8 cellular contexts compared by ENCODE assay signal in the genomic region with DNA sequence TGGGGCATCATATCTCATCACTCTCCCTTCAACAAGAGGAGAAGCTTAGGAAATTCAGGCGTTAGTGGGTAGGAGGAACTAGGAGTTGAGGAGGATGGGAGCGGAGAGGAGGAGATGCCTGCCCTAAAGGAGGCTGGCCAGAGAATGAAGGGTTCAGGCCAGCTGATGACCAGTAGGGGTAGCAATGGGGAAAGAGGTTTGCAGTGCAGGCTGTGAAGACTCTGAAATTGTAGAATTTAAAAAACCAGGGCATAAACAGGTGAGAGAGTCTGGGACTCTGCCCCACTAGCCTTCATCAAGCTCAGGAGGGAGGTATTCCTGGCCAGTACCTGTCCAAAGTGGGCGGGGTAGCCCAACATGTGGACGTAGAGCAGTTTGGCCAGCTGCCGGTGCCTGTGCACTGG. TPM values are rescaled to one million over a fixed set of nuclear protein-coding genes. Genes with fewer than 3 reads are reported as not detected.
DNase-seq lines count a peak whose midpoint lies in the region; ATAC-seq and TF ChIP-seq lines count a peak whose summit lies in the region.

No MANE protein-coding gene starts in this region.

- peaks cover 15% of the 10 kb centered on the region for H3K4me1 ChIP-seq in iPS-18a (ENCODE audit: control insufficient read depth, low read depth, low read length)
- peaks cover 18 to 48% (median 36%) of the 10 kb centered on the region in 4 donors for H3K4me1 ChIP-seq in stomach

- peak overlapping the region; percentile 69 for H3K9ac ChIP-seq in iPS-18a (ENCODE audit: low read length)

- peaks cover 26% of the 10 kb centered on the region for H3K4me1 Mint-ChIP-seq in activated naive CD8-positive, alpha-beta T cell treated with anti-CD3 and anti-CD28 coated beads, Interleukin-2, amount 10 ng/mL, durations not matched to agents 7 days and 5 days

- H3K36me3 ChIP-seq in GM06990 (ENCODE audit: control insufficient read depth, insufficient read depth, low read length) = peaks cover 21% of the 10 kb centered on the region
- peaks cover 8% of the 10 kb centered on the region for H3K36me3 ChIP-seq in iPS-18a (ENCODE audit: control insufficient read depth, low read depth, low read length)
- peaks cover 29 to 42% (median 36%) of the 10 kb centered on the region in 4 donors for H3K36me3 ChIP-seq in stomach

- peak overlapping the region; percentile 81 for H3K4me3 ChIP-seq in GM06990 (replicated peaks; ENCODE audit: low read depth, low read length)
- H3K4me3 ChIP-seq in iPS-18a (ENCODE audit: low read length) = peak overlapping the region; percentile 85
- peak overlapping the region; percentile 65 to 71 (median 68) for H3K4me3 ChIP-seq in stomach

- no peak for TF ChIP-seq POLR2A in stomach (IDR thresholded peaks at IDR 0.05)

- no peak for DNase-seq in GM06990 (ENCODE audit: extremely low read depth, insufficient read length)
- DNase-seq in activated naive CD8-positive, alpha-beta T cell treated with anti-CD3 and anti-CD28 coated beads, Interleukin-2, amount 10 ng/mL, durations not matched to agents 7 days and 5 days = no peak
- DNase-seq in stomach = peak; percentile 85
- DNase-seq in activated CD4-positive, CD25-positive, alpha-beta regulatory T cell treated with anti-CD3 and anti-CD28 coated beads, Interleukin-2, amount 50 U/mL, for 72 hours = no peak
- no peak for DNase-seq in DMS153 treated with DMSO at 0.1 percent for 48 hours (lab: John Stamatoyannopoulos, UW; ENCODE audit: unreplicated experiment)

- TF ChIP-seq EP300 in stomach (IDR thresholded peaks at IDR 0.05) = no peak

- H3K9me3 ChIP-seq in iPS-18a (ENCODE audit: control insufficient read depth, low read depth, low read length) (no peaks in the 10 kb centered on the region), stomach (no peaks in the 10 kb centered on the region)

- peak; percentile 18 for ATAC-seq in HG02852 (IDR thresholded peaks at IDR 0.05; ENCODE audit: unreplicated experiment)
- no peak for ATAC-seq in activated naive CD8-positive, alpha-beta T cell treated with anti-CD3 and anti-CD28 coated beads, Interleukin-2, amount 10 ng/mL, durations not matched to agents 7 days and 5 days (ENCODE audit: low read depth)
- ATAC-seq in HG02938 (IDR thresholded peaks at IDR 0.05; ENCODE audit: unreplicated experiment) = no peak

- no peaks in the 10 kb centered on the region for H3K9me3 Mint-ChIP-seq in activated naive CD8-positive, alpha-beta T cell treated with anti-CD3 and anti-CD28 coated beads, Interleukin-2, amount 10 ng/mL, durations not matched to agents 7 days and 5 days

- H3K27me3 ChIP-seq in GM06990 (replicated peaks; ENCODE audit: control insufficient read depth, insufficient read depth, low read length) (no peaks in the 10 kb centered on the region), iPS-18a (ENCODE audit: control insufficient read depth, insufficient read depth, low read length) (no peaks in the 10 kb centered on the region), stomach (peaks cover 0 to 11% (median 0%) of the 10 kb centered on the region in 3 donors)

- H3K36me3 Mint-ChIP-seq in activated naive CD8-positive, alpha-beta T cell treated with anti-CD3 and anti-CD28 coated beads, Interleukin-2, amount 10 ng/mL, durations not matched to agents 7 days and 5 days = peaks cover 13% of the 10 kb centered on the region

- WGBS in stomach, 5 donors = 6 to 15% (median 10%) methylated on average over 5 of the region's 5 CpGs

- TF ChIP-seq CTCF in GM06990 (IDR thresholded peaks at IDR 0.05; ENCODE audit: insufficient read depth, low read length, poor library complexity, severe bottlenecking) (no peak), stomach (IDR thresholded peaks at IDR 0.05) (no peak)

- peak overlapping the region; percentile 86 for H3K27ac Mint-ChIP-seq in activated naive CD8-positive, alpha-beta T cell treated with anti-CD3 and anti-CD28 coated beads, Interleukin-2, amount 10 ng/mL, durations not matched to agents 7 days and 5 days

- H3K27ac ChIP-seq in iPS-18a (ENCODE audit: low read length) (no peak overlapping the region), stomach (peak overlapping the region; percentile 79 to 90 (median 83))

- POLR2A ChIA-PET in activated naive CD8-positive, alpha-beta T cell treated with anti-CD3 and anti-CD28 coated beads, Interleukin-2, amount 10 ng/mL, durations not matched to agents 7 days and 5 days (lab: Charles Lee) = interaction anchor here (0.8 to 2.5 kb wide), 10 partner anchors 7 to 97 kb away, joined by 3 to 15 read pairs (median 3); partner anchors contain the start of genes NGDN and THTPA

- intact Hi-C loops in stomach (cut with DNase I; ENCODE audit: low total_unique reads) = loop anchor here (2.0 to 10.0 kb wide), 2 partner anchors 84 to 242 kb away; partner anchors contain the start of gene PABPN1

- no peaks in the 10 kb centered on the region for H3K27me3 Mint-ChIP-seq in activated naive CD8-positive, alpha-beta T cell treated with anti-CD3 and anti-CD28 coated beads, Interleukin-2, amount 10 ng/mL, durations not matched to agents 7 days and 5 days

- peak overlapping the region; percentile 100 for H3K4me3 Mint-ChIP-seq in activated naive CD8-positive, alpha-beta T cell treated with anti-CD3 and anti-CD28 coated beads, Interleukin-2, amount 10 ng/mL, durations not matched to agents 7 days and 5 days

RNA-seq across cellular contexts. Expression of gene AP1G2, which starts 0.8 kb away (rescaled TPM):
- total RNA-seq in activated naive CD8-positive, alpha-beta T cell treated with anti-CD3 and anti-CD28 coated beads, Interleukin-2, amount 10 ng/mL, durations not matched to agents 7 days and 5 days = 100 to 1,000 TPM; 335 to 389 TPM
- 100 to 1,000 TPM in 4 of 5 donors, 10 to 100 TPM in 1; 39.1 to 531 (median 212) TPM for total RNA-seq in stomach
- polyA plus RNA-seq in stomach = 100 to 1,000 TPM in 2 of 3 donors, 10 to 100 TPM in 1; 85.9 to 214 (median 113) TPM

RNA-seq across cellular contexts. Expression of gene THTPA, which starts 10.7 kb away (rescaled TPM):
- 10 to 100 TPM; 14.2 to 19.2 TPM for total RNA-seq in activated naive CD8-positive, alpha-beta T cell treated with anti-CD3 and anti-CD28 coated beads, Interleukin-2, amount 10 ng/mL, durations not matched to agents 7 days and 5 days
- 100 to 1,000 TPM in 1 of 5 donors, 10 to 100 TPM in 3, 1 to 10 TPM in 1; 8.5 to 170 (median 20.6) TPM for total RNA-seq in stomach
- 10 to 100 TPM in 2 of 3 donors, 1 to 10 TPM in 1; 8.6 to 16.7 (median 15.9) TPM for polyA plus RNA-seq in stomach

RNA-seq across cellular contexts. Expression of gene JPH4, which starts 11.8 kb away (rescaled TPM):
- not detected for total RNA-seq in activated naive CD8-positive, alpha-beta T cell treated with anti-CD3 and anti-CD28 coated beads, Interleukin-2, amount 10 ng/mL, durations not matched to agents 7 days and 5 days
- total RNA-seq in stomach = 1 to 10 TPM in 1 of 5 donors, under 1 TPM in 2, not detected in 2; 0.43 to 1.1 (median 0.58) TPM
- polyA plus RNA-seq in stomach = under 1 TPM; 0.15 to 0.50 (median 0.30) TPM

RNA-seq across cellular contexts. Expression of gene ZFHX2, which starts 15.2 kb away (rescaled TPM):
- 1 to 10 TPM in 1 of 2 experiments, under 1 TPM in 1; 0.75 to 1.4 TPM for total RNA-seq in activated naive CD8-positive, alpha-beta T cell treated with anti-CD3 and anti-CD28 coated beads, Interleukin-2, amount 10 ng/mL, durations not matched to agents 7 days and 5 days
- 1 to 10 TPM in 1 of 5 donors, under 1 TPM in 4; under 0.01 to 2.9 (median 0.43) TPM for total RNA-seq in stomach
- polyA plus RNA-seq in stomach = 1 to 10 TPM in 1 of 3 donors, under 1 TPM in 1, not detected in 1; 0.68 to 1.1 TPM
